In the genomic region with DNA sequence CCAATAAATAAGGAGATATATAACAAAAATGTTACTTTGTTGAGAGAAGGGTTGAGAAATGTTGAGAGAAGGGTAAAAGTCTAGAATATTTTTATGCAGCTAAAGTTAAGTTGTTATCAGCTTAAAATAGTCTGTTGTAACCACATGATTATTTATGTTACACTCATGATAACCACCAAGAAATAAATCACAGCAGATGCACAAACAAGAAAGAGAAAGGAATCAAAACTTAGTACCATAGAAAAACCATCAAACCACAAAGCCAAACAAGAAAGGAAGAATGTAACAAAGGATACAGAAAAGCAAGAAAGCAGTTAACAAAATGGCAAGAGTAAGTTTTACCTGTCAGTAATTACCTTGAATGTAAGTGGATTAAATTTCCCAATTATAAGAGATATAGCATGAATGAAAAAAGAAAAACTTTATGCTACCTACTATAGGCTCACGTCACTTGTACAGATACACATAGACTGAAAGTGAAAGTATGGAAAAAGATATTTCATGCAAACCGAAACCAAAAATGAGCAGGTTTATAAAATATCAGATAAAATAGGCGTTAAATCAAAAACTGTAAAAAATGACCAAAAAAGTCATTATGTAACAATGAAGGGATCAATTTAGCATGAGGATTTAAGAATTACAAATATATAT, we compare ENCODE assay signal across 1 cellular context.
TF ChIP-seq lines count a peak whose summit lies in the region.

No MANE protein-coding gene starts in this region.

TF ChIP-seq in IMR-90, 13 proteins besides CTCF, POLR2A, EP300 and RAD21 (continued from another document):
- TF ChIP-seq, protein P1, sequence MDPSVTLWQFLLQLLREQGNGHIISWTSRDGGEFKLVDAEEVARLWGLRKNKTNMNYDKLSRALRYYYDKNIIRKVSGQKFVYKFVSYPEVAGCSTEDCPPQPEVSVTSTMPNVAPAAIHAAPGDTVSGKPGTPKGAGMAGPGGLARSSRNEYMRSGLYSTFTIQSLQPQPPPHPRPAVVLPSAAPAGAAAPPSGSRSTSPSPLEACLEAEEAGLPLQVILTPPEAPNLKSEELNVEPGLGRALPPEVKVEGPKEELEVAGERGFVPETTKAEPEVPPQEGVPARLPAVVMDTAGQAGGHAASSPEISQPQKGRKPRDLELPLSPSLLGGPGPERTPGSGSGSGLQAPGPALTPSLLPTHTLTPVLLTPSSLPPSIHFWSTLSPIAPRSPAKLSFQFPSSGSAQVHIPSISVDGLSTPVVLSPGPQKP (IDR thresholded peaks at IDR 0.05; ENCODE audit: borderline replicate concordance, low read depth, low read length), result no peak
- TF ChIP-seq, protein P2, sequence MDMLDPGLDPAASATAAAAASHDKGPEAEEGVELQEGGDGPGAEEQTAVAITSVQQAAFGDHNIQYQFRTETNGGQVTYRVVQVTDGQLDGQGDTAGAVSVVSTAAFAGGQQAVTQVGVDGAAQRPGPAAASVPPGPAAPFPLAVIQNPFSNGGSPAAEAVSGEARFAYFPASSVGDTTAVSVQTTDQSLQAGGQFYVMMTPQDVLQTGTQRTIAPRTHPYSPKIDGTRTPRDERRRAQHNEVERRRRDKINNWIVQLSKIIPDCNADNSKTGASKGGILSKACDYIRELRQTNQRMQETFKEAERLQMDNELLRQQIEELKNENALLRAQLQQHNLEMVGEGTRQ (IDR thresholded peaks at IDR 0.05; ENCODE audit: low read depth, low read length), result no peak
- no peak for TF ChIP-seq MXI1 (IDR thresholded peaks at IDR 0.05; ENCODE audit: borderline replicate concordance, low read depth, low read length)
- no peak for TF ChIP-seq MAFK (IDR thresholded peaks at IDR 0.05; ENCODE audit: low read depth, low read length)
- no peak for TF ChIP-seq RFX5 (IDR thresholded peaks at IDR 0.05; ENCODE audit: low read depth, low read length)
- TF ChIP-seq RCOR1 (IDR thresholded peaks at IDR 0.05; ENCODE audit: insufficient replicate concordance, low read length), result no peak
- TF ChIP-seq MAZ (IDR thresholded peaks at IDR 0.05; ENCODE audit: borderline replicate concordance, low read depth, low read length), result no peak
